ENCODE assay signal across 20 cellular contexts in the genomic region with DNA sequence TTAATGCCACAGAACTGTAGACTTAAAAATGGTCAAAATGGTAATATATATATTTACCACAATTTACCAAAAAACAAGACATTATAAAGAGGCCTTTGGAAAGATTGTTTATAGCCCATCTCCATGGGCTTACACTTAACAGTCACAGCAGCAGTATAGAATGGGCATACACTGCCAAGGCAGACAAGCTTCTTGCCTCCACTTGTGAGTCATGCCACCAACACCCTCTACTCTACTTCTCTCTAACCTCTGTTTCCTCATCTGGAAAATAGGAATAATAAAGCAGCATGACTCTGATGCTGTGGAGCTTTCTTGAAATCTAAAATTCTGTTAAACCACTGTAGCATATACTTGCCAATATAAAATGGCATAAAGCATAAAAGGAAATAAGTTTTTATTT. TPM values are rescaled to one million over a fixed set of nuclear protein-coding genes. Genes with fewer than 3 reads are reported as not detected.
"Had no signal": no experiment of that assay in that cellular context is flagged by ENCODE, and none has a peak within 500 bp of the region (broad histone marks: within the 10 kb centered on the region; RNA-seq: fewer than 3 reads in every experiment).

No MANE protein-coding gene starts in this region.

- H3K27me3 ChIP-seq: colonic mucosa, gastrocnemius medialis, heart right ventricle, right lobe of liver, tibial artery had no signal

- DNase-seq: cerebellar nuclear complex; colonic mucosa; dermis blood vessel endothelial cell; gastrocnemius medialis; heart right ventricle; hypothalamus; kidney glomerular epithelial cell; mesenchymal stem cell; midbrain; naive B cell; nephron progenitor cell; psoas muscle; retina; right lobe of liver; stimulated activated CD4-positive, alpha-beta T cell treated with anti-CD3 and anti-CD28 coated beads, Interleukin-4, amount 100 ng/mL, for 1 hour; stimulated activated CD8-positive, alpha-beta memory T cell treated with anti-CD3 and anti-CD28 coated beads, Interleukin-4, amount 100 ng/mL, for 48 hours; tibial artery had no signal

- H3K27ac ChIP-seq: colonic mucosa, gastrocnemius medialis, heart right ventricle, psoas muscle, right lobe of liver, tibial artery had no signal

- H3K9me3 ChIP-seq: colonic mucosa, gastrocnemius medialis, psoas muscle, right lobe of liver, tibial artery had no signal

- ATAC-seq: gastrocnemius medialis; heart right ventricle; left lobe of liver; psoas muscle; right lobe of liver; stimulated activated memory B cell treated with anti-CD40 and anti-IgM and Interleukin-4, amounts not matched to agents 10 μg/mL and 1 μg/mL and 100 μg/mL, for 72 hours had no signal

- FAIRE-seq: islet of Langerhans had no signal

- H3K4me1 ChIP-seq: colonic mucosa, gastrocnemius medialis, psoas muscle, tibial artery had no signal

- H3K36me3 ChIP-seq: colonic mucosa, gastrocnemius medialis, heart right ventricle, right lobe of liver, tibial artery had no signal

- H3K4me3 ChIP-seq: colonic mucosa, gastrocnemius medialis, heart right ventricle, psoas muscle, right lobe of liver, tibial artery had no signal

RNA-seq across cellular contexts. Expression of a gene that starts 14.4 kb away (rescaled TPM):
- total RNA-seq: dermis blood vessel endothelial cell, left lobe of liver, right lobe of liver had no signal
